Comparison of ENCODE assay signal across 8 cellular contexts in genomic region chr17:41962768-41963434, GRCh38. TPM values are rescaled to one million over a fixed set of nuclear protein-coding genes. Genes with fewer than 3 reads are reported as not detected.
DNase-seq lines count a peak whose midpoint lies in the region; ATAC-seq, FAIRE-seq and TF ChIP-seq lines count a peak whose summit lies in the region.

No MANE protein-coding gene starts in this region.

- H3K4me2 ChIP-seq in HepG2 (ENCODE audit: low read depth, low read length) = peak overlapping the region; percentile 77

- CTCF ChIA-PET in HepG2 (lab: Yijun Ruan, JAX; ENCODE audit: low intra/inter-chr PET ratio, low total read pairs) = interaction anchor here (1.2 to 2.6 kb wide), 8 partner anchors 46 to 154 kb away, joined by 4 to 26 read pairs (median 8); no protein-coding TSS in a partner anchor

- TF ChIP-seq EP300 in HepG2 (IDR thresholded peaks at IDR 0.05; ENCODE audit: low read depth in 2 of 2, low read length in 2 of 2) = no peak
- TF ChIP-seq EP300 in HepG2 (CRISPR knock-in tag; IDR thresholded peaks at IDR 0.05; ENCODE audit: borderline replicate concordance) = no peak

- peak overlapping the region in 2 of 3 experiments; percentile 8 to 61; a peak in 1 of 6 replicates for H3K4me3 ChIP-seq in HepG2 (replicated peaks in 1 of 3; ENCODE audit: insufficient read depth in 1 of 3, low read depth in 2 of 3, low read length in 3 of 3)

- TF ChIP-seq POLR2A in HepG2 (IDR thresholded peaks at IDR 0.05; ENCODE audit: insufficient read depth in 1 of 2, low read depth in 2 of 2, low read length in 2 of 2) = no peak

- intact Hi-C loops in HepG2 (cut with micrococcal nuclease; ENCODE audit: unreplicated experiment) = loop anchor here (1.0 to 2.0 kb wide), 3 partner anchors 65 to 154 kb away; no protein-coding TSS in a partner anchor

- peaks cover 12% of the 10 kb centered on the region for H3K79me2 ChIP-seq in HepG2 (ENCODE audit: insufficient read depth, low read length)

- peaks cover 0 to 2% of the 10 kb centered on the region in 2 experiments; a peak in 3 of 5 replicates for H3K36me3 ChIP-seq in HepG2 (replicated peaks in 1 of 2; ENCODE audit: control insufficient read depth in 1 of 2, insufficient read depth in 2 of 2, low read length in 2 of 2)

- ATAC-seq in HepG2 = peak; percentile 35
- ATAC-seq in HG02870 (IDR thresholded peaks at IDR 0.05; ENCODE audit: unreplicated experiment) = no peak

- H4K20me1 ChIP-seq in HepG2 (ENCODE audit: insufficient read depth, low read length) = no peaks in the 10 kb centered on the region; the same call in 1 of the 2 replicates

- no TSS peak for BruUV-seq in HepG2 (replicated peaks; lab: Mats Ljungman, UMichigan)

- in situ Hi-C loops in HepG2 (cut with HindIII; ENCODE audit: extremely low pct_ligation_motif_present, low pct_unique_long_range_greater_than_20kb) = loop anchor here (5.0 kb wide), 2 partner anchors 99 to 149 kb away; partner anchors contain the start of gene DHX58

- H3K9me3 ChIP-seq in HepG2 (ENCODE audit: low read length) = no peaks in the 10 kb centered on the region

- 15% methylated on average over 9 of the region's 9 CpGs for WGBS in HepG2 (ENCODE audit: low lambda C conversion rate)

- peak; percentile 98 for FAIRE-seq in HepG2 (lab: Jason Lieb, UNC)

- H3K4me1 ChIP-seq in HepG2 (ENCODE audit: insufficient read depth, low read length) = peaks cover 74% of the 10 kb centered on the region

- H3K27ac ChIP-seq in HepG2 (ENCODE audit: extremely low read length, insufficient read depth, low read length) = no peak overlapping the region

- H3K27me3 ChIP-seq in HepG2 (ENCODE audit: control insufficient read depth in 1 of 2, insufficient read depth in 2 of 2, low read length in 2 of 2) = peaks cover 3 to 25% of the 10 kb centered on the region in 2 experiments; a peak in 4 of 5 replicates

- peak overlapping the region; percentile 25; the same call in 1 of the 2 replicates for H3K9ac ChIP-seq in HepG2 (ENCODE audit: insufficient read depth, low read depth, low read length)

- POLR2A ChIA-PET in HepG2 (lab: Yijun Ruan, JAX) = interaction anchor here (9.0 kb wide), 1 partner anchor 55 kb away, joined by 180 read pairs; the partner anchor contains the start of genes DNAJC7 and NKIRAS2

- peak; percentile 96 for TF ChIP-seq RAD21 in HepG2 (CRISPR knock-in tag; IDR thresholded peaks at IDR 0.05)

- peak; percentile 80 to 82 for DNase-seq in NCI-H2081 (lab: John Stamatoyannopoulos, UW)
- DNase-seq in NCI-H2081 treated with DMSO at 0.1 percent for 48 hours (lab: John Stamatoyannopoulos, UW) = no peak
- DNase-seq in NCI-H345 treated with DMSO at 0.1 percent for 48 hours (lab: John Stamatoyannopoulos, UW; ENCODE audit: unreplicated experiment) = peak; percentile 48
- peak; percentile 58 for DNase-seq in activated CD4-positive, alpha-beta T cell treated with anti-CD3 and anti-CD28 coated beads for 1 hour
- peak; percentile 74 for DNase-seq in cerebellum (ENCODE audit: low spot score)
- peak; percentile 74 for DNase-seq in HepG2 (ENCODE audit: low spot score)
- peak; percentile 19 to 57 (median 39) for DNase-seq in stimulated activated CD4-positive, alpha-beta T cell treated with anti-CD3 and anti-CD28 coated beads, TNF-alpha, amount 100 ng/mL, for 1 hour (ENCODE audit: low read depth in 3 of 3, low spot score in 1 of 3)

- no peak overlapping the region for H2AFZ ChIP-seq in HepG2 (ENCODE audit: low read length)

- TF ChIP-seq CTCF in HepG2 (CRISPR knock-in tag; IDR thresholded peaks at IDR 0.05) = peak; percentile 99

RNA-seq across cellular contexts. Expression of gene CNP, which starts 3.7 kb away (rescaled TPM):
- 27.5 TPM for total RNA-seq in cerebellum
- 161 and 170 TPM in 2 replicates for total RNA-seq in HepG2 (2016; rRNA removed; fragmentation: Illumina TruSeq; extraction: Trizol)
- 13.1 and 14.4 TPM in 2 replicates for total RNA-seq in HepG2 (2016; cell fraction: cytosol; rRNA removed; fragmentation: Illumina TruSeq; extraction: Trizol; ENCODE audit: low read depth)
- total RNA-seq in HepG2 (2016; cell fraction: insoluble cytoplasmic fraction; rRNA removed; fragmentation: Illumina TruSeq; extraction: Trizol) = 142 and 170 TPM in 2 replicates
- 61.3 and 66.7 TPM in 2 replicates for total RNA-seq in HepG2 (2016; cell fraction: membrane; rRNA removed; fragmentation: Illumina TruSeq; extraction: Trizol)
- 95.4 and 98.2 TPM in 2 replicates for total RNA-seq in HepG2 (2016; cell fraction: nucleus; rRNA removed; fragmentation: Illumina TruSeq; extraction: Trizol)
- polyA plus RNA-seq in HepG2 (2011; rRNA removed) = 97.2 and 105 TPM in 2 replicates
- 67.5 and 85.5 TPM in 2 replicates for polyA plus RNA-seq in HepG2 (2011; cell fraction: cytosol; rRNA removed)
- polyA plus RNA-seq in HepG2 (2011; cell fraction: nucleus; rRNA removed) = 104 and 124 TPM in 2 replicates
- 42.6 and 44.3 TPM in 2 replicates for polyA plus RNA-seq in HepG2 (2012)
- 18.7 and 20.0 TPM in 2 replicates for polyA plus RNA-seq in HepG2 (2016; cell fraction: cytosol; fragmentation: Illumina TruSeq; extraction: Trizol; ENCODE audit: low read depth)
- polyA plus RNA-seq in HepG2 (2016; cell fraction: insoluble cytoplasmic fraction; fragmentation: Illumina TruSeq; extraction: Trizol; ENCODE audit: low read depth) = 172 and 192 TPM in 2 replicates
- polyA plus RNA-seq in HepG2 (2016; cell fraction: membrane; fragmentation: Illumina TruSeq; extraction: Trizol; ENCODE audit: low read depth) = 49.0 TPM in 2 replicates
- polyA plus RNA-seq in HepG2 (2016; cell fraction: nucleus; fragmentation: Illumina TruSeq; extraction: Trizol; ENCODE audit: insufficient read depth, low read depth) = 178 and 180 TPM in 2 replicates
- polyA minus RNA-seq in HepG2 (2011; rRNA and poly(A)+ RNA removed; ENCODE audit: low replicate concordance) = 256 and 859 TPM in 2 replicates
- polyA minus RNA-seq in HepG2 (2011; cell fraction: cytosol; rRNA and poly(A)+ RNA removed) = 126 and 130 TPM in 2 replicates
- 93.4 and 142 TPM in 2 replicates for polyA minus RNA-seq in HepG2 (2011; cell fraction: nucleus; rRNA and poly(A)+ RNA removed)

RNA-seq across cellular contexts. Expression of gene ODAD4, which starts 32.5 kb away (rescaled TPM):
- total RNA-seq in cerebellum (3.7 TPM), HepG2 (2016; rRNA removed; fragmentation: Illumina TruSeq; extraction: Trizol) (0.53 and 0.60 TPM in 2 replicates)
- total RNA-seq in HepG2 (2016; cell fraction: cytosol; rRNA removed; fragmentation: Illumina TruSeq; extraction: Trizol; ENCODE audit: low read depth) = 0.18 TPM in 1 of 2 replicates, not detected in the other
- total RNA-seq in HepG2 (2016; cell fraction: insoluble cytoplasmic fraction; rRNA removed; fragmentation: Illumina TruSeq; extraction: Trizol) = 0.41 and 0.92 TPM in 2 replicates
- total RNA-seq in HepG2 (2016; cell fraction: membrane; rRNA removed; fragmentation: Illumina TruSeq; extraction: Trizol) = 0.09 and 0.28 TPM in 2 replicates
- total RNA-seq in HepG2 (2016; cell fraction: nucleus; rRNA removed; fragmentation: Illumina TruSeq; extraction: Trizol) = 0.37 and 1.4 TPM in 2 replicates
- 0.48 and 0.73 TPM in 2 replicates for polyA plus RNA-seq in HepG2 (2011; rRNA removed)
- 0.15 and 0.35 TPM in 2 replicates for polyA plus RNA-seq in HepG2 (2011; cell fraction: cytosol; rRNA removed)
- 0.88 and 1.5 TPM in 2 replicates for polyA plus RNA-seq in HepG2 (2011; cell fraction: nucleus; rRNA removed)
- polyA plus RNA-seq in HepG2 (2012) = 0.57 and 0.59 TPM in 2 replicates
- 0.10 TPM in 1 of 2 replicates, not detected in the other for polyA plus RNA-seq in HepG2 (2016; cell fraction: cytosol; fragmentation: Illumina TruSeq; extraction: Trizol; ENCODE audit: low read depth)
- 0.72 and 1.5 TPM in 2 replicates for polyA plus RNA-seq in HepG2 (2016; cell fraction: insoluble cytoplasmic fraction; fragmentation: Illumina TruSeq; extraction: Trizol; ENCODE audit: low read depth)
- polyA plus RNA-seq in HepG2 (2016; cell fraction: membrane; fragmentation: Illumina TruSeq; extraction: Trizol; ENCODE audit: low read depth) = 0.08 TPM in 1 of 2 replicates, not detected in the other
- polyA plus RNA-seq in HepG2 (2016; cell fraction: nucleus; fragmentation: Illumina TruSeq; extraction: Trizol; ENCODE audit: insufficient read depth, low read depth) = 0.74 and 1.3 TPM in 2 replicates
- polyA minus RNA-seq in HepG2 (2011; rRNA and poly(A)+ RNA removed; ENCODE audit: low replicate concordance) = 0.48 TPM in 1 of 2 replicates, not detected in the other
- not detected in 2 replicates for polyA minus RNA-seq in HepG2 (2011; cell fraction: cytosol; rRNA and poly(A)+ RNA removed)
- 1.3 and 4.0 TPM in 2 replicates for polyA minus RNA-seq in HepG2 (2011; cell fraction: nucleus; rRNA and poly(A)+ RNA removed)

RNA-seq across cellular contexts. Expression of gene ACLY, which starts 44.1 kb away (rescaled TPM):
- total RNA-seq in cerebellum (91.7 TPM), HepG2 (2016; rRNA removed; fragmentation: Illumina TruSeq; extraction: Trizol) (218 and 277 TPM in 2 replicates)
- total RNA-seq in HepG2 (2016; cell fraction: cytosol; rRNA removed; fragmentation: Illumina TruSeq; extraction: Trizol; ENCODE audit: low read depth) = 24.5 and 29.0 TPM in 2 replicates
- total RNA-seq in HepG2 (2016; cell fraction: insoluble cytoplasmic fraction; rRNA removed; fragmentation: Illumina TruSeq; extraction: Trizol) = 218 and 232 TPM in 2 replicates
- total RNA-seq in HepG2 (2016; cell fraction: membrane; rRNA removed; fragmentation: Illumina TruSeq; extraction: Trizol) = 75.9 and 85.9 TPM in 2 replicates
- total RNA-seq in HepG2 (2016; cell fraction: nucleus; rRNA removed; fragmentation: Illumina TruSeq; extraction: Trizol) = 147 and 157 TPM in 2 replicates
- polyA plus RNA-seq in HepG2 (2011; rRNA removed) = 111 and 143 TPM in 2 replicates
- polyA plus RNA-seq in HepG2 (2011; cell fraction: cytosol; rRNA removed) = 98.4 and 118 TPM in 2 replicates
- 94.3 and 115 TPM in 2 replicates for polyA plus RNA-seq in HepG2 (2011; cell fraction: nucleus; rRNA removed)
- 93.3 and 115 TPM in 2 replicates for polyA plus RNA-seq in HepG2 (2012)
- polyA plus RNA-seq in HepG2 (2016; cell fraction: cytosol; fragmentation: Illumina TruSeq; extraction: Trizol; ENCODE audit: low read depth) = 12.6 and 14.2 TPM in 2 replicates
- polyA plus RNA-seq in HepG2 (2016; cell fraction: insoluble cytoplasmic fraction; fragmentation: Illumina TruSeq; extraction: Trizol; ENCODE audit: low read depth) = 183 and 215 TPM in 2 replicates
- 30.1 and 37.0 TPM in 2 replicates for polyA plus RNA-seq in HepG2 (2016; cell fraction: membrane; fragmentation: Illumina TruSeq; extraction: Trizol; ENCODE audit: low read depth)
- 178 and 193 TPM in 2 replicates for polyA plus RNA-seq in HepG2 (2016; cell fraction: nucleus; fragmentation: Illumina TruSeq; extraction: Trizol; ENCODE audit: insufficient read depth, low read depth)
- polyA minus RNA-seq in HepG2 (2011; rRNA and poly(A)+ RNA removed; ENCODE audit: low replicate concordance) = 364 TPM in 2 replicates
- polyA minus RNA-seq in HepG2 (2011; cell fraction: cytosol; rRNA and poly(A)+ RNA removed) = 190 and 249 TPM in 2 replicates
- 60.3 and 96.6 TPM in 2 replicates for polyA minus RNA-seq in HepG2 (2011; cell fraction: nucleus; rRNA and poly(A)+ RNA removed)

RNA-seq across cellular contexts. Expression of gene DNAJC7, which starts 54.3 kb away (rescaled TPM):
- total RNA-seq in cerebellum (76.5 TPM), HepG2 (2016; rRNA removed; fragmentation: Illumina TruSeq; extraction: Trizol) (132 and 179 TPM in 2 replicates)
- 46.7 and 51.0 TPM in 2 replicates for total RNA-seq in HepG2 (2016; cell fraction: cytosol; rRNA removed; fragmentation: Illumina TruSeq; extraction: Trizol; ENCODE audit: low read depth)
- total RNA-seq in HepG2 (2016; cell fraction: insoluble cytoplasmic fraction; rRNA removed; fragmentation: Illumina TruSeq; extraction: Trizol) = 140 and 190 TPM in 2 replicates
- total RNA-seq in HepG2 (2016; cell fraction: membrane; rRNA removed; fragmentation: Illumina TruSeq; extraction: Trizol) = 65.8 and 75.9 TPM in 2 replicates
- total RNA-seq in HepG2 (2016; cell fraction: nucleus; rRNA removed; fragmentation: Illumina TruSeq; extraction: Trizol) = 79.3 and 85.4 TPM in 2 replicates
- polyA plus RNA-seq in HepG2 (2011; rRNA removed) = 47.7 and 54.7 TPM in 2 replicates
- 23.0 and 30.1 TPM in 2 replicates for polyA plus RNA-seq in HepG2 (2011; cell fraction: cytosol; rRNA removed)
- 24.7 and 29.9 TPM in 2 replicates for polyA plus RNA-seq in HepG2 (2011; cell fraction: nucleus; rRNA removed)
- polyA plus RNA-seq in HepG2 (2012) = 75.2 and 76.1 TPM in 2 replicates
- polyA plus RNA-seq in HepG2 (2016; cell fraction: cytosol; fragmentation: Illumina TruSeq; extraction: Trizol; ENCODE audit: low read depth) = 45.0 and 48.2 TPM in 2 replicates
- polyA plus RNA-seq in HepG2 (2016; cell fraction: insoluble cytoplasmic fraction; fragmentation: Illumina TruSeq; extraction: Trizol; ENCODE audit: low read depth) = 221 and 228 TPM in 2 replicates
- polyA plus RNA-seq in HepG2 (2016; cell fraction: membrane; fragmentation: Illumina TruSeq; extraction: Trizol; ENCODE audit: low read depth) = 64.6 and 70.7 TPM in 2 replicates
- 97.9 and 98.9 TPM in 2 replicates for polyA plus RNA-seq in HepG2 (2016; cell fraction: nucleus; fragmentation: Illumina TruSeq; extraction: Trizol; ENCODE audit: insufficient read depth, low read depth)
- polyA minus RNA-seq in HepG2 (2011; rRNA and poly(A)+ RNA removed; ENCODE audit: low replicate concordance) = 61.1 and 62.3 TPM in 2 replicates
- 44.7 and 52.7 TPM in 2 replicates for polyA minus RNA-seq in HepG2 (2011; cell fraction: cytosol; rRNA and poly(A)+ RNA removed)
- 116 and 129 TPM in 2 replicates for polyA minus RNA-seq in HepG2 (2011; cell fraction: nucleus; rRNA and poly(A)+ RNA removed)

RNA-seq across cellular contexts. Expression of gene NKIRAS2, which starts 57.0 kb away (rescaled TPM):
- 30.5 TPM for total RNA-seq in cerebellum
- 26.8 and 27.9 TPM in 2 replicates for total RNA-seq in HepG2 (2016; rRNA removed; fragmentation: Illumina TruSeq; extraction: Trizol)
- total RNA-seq in HepG2 (2016; cell fraction: cytosol; rRNA removed; fragmentation: Illumina TruSeq; extraction: Trizol; ENCODE audit: low read depth) = 17.3 and 18.4 TPM in 2 replicates
- total RNA-seq in HepG2 (2016; cell fraction: insoluble cytoplasmic fraction; rRNA removed; fragmentation: Illumina TruSeq; extraction: Trizol) = 21.1 and 25.4 TPM in 2 replicates
- 36.4 and 39.9 TPM in 2 replicates for total RNA-seq in HepG2 (2016; cell fraction: membrane; rRNA removed; fragmentation: Illumina TruSeq; extraction: Trizol)
- total RNA-seq in HepG2 (2016; cell fraction: nucleus; rRNA removed; fragmentation: Illumina TruSeq; extraction: Trizol) = 13.2 and 14.4 TPM in 2 replicates
- 42.0 and 48.5 TPM in 2 replicates for polyA plus RNA-seq in HepG2 (2011; rRNA removed)
- 38.1 and 38.8 TPM in 2 replicates for polyA plus RNA-seq in HepG2 (2011; cell fraction: cytosol; rRNA removed)
- 36.5 and 41.2 TPM in 2 replicates for polyA plus RNA-seq in HepG2 (2011; cell fraction: nucleus; rRNA removed)
- 23.6 and 24.0 TPM in 2 replicates for polyA plus RNA-seq in HepG2 (2012)
- polyA plus RNA-seq in HepG2 (2016; cell fraction: cytosol; fragmentation: Illumina TruSeq; extraction: Trizol; ENCODE audit: low read depth) = 15.6 and 18.2 TPM in 2 replicates
- polyA plus RNA-seq in HepG2 (2016; cell fraction: insoluble cytoplasmic fraction; fragmentation: Illumina TruSeq; extraction: Trizol; ENCODE audit: low read depth) = 26.9 and 33.5 TPM in 2 replicates
- 35.0 and 37.3 TPM in 2 replicates for polyA plus RNA-seq in HepG2 (2016; cell fraction: membrane; fragmentation: Illumina TruSeq; extraction: Trizol; ENCODE audit: low read depth)
- 29.9 and 31.9 TPM in 2 replicates for polyA plus RNA-seq in HepG2 (2016; cell fraction: nucleus; fragmentation: Illumina TruSeq; extraction: Trizol; ENCODE audit: insufficient read depth, low read depth)
- 47.3 TPM in 2 replicates for polyA minus RNA-seq in HepG2 (2011; rRNA and poly(A)+ RNA removed; ENCODE audit: low replicate concordance)
- 15.6 and 18.5 TPM in 2 replicates for polyA minus RNA-seq in HepG2 (2011; cell fraction: cytosol; rRNA and poly(A)+ RNA removed)
- 15.3 and 17.8 TPM in 2 replicates for polyA minus RNA-seq in HepG2 (2011; cell fraction: nucleus; rRNA and poly(A)+ RNA removed)
